Comparison of ENCODE assay signal across 16 cellular contexts in the genomic region with DNA sequence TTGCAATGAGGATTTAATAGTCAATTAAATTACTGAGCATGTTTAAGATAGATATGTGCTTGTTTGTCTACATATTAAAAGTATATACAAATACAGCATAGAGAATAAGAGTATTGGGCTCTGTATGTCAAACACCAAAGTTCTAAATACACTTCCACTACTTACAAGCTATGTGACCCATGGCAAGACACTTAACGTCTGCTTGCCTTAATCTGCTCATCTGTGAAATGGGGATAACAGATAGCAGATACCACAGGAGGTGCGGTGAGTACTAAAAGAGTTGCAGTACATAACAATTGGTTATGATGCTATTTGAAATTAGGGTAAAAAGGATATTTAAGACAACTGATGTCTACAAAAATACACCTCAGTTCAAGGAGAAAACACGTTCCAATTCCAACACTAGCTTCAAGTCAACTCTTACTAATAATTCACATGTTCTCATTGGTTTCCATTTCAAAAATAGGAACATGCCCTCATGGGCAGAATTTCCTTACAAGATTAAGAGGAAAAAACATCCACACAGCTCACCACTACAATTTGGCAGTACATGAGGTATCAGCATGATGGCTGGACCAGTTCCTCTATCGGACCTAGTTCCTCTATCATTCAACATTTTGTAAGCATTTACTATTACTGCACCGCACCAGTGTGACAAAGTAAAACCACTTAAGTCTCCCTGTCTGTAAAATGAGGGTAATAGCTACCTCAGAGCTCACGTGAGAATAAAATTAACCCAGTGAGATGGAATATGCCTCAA.
DNase-seq lines count a peak whose midpoint lies in the region; ATAC-seq lines count a peak whose summit lies in the region.
"Had no signal": no experiment of that assay in that cellular context is flagged by ENCODE, and none has a peak within 500 bp of the region (broad histone marks: within the 10 kb centered on the region; RNA-seq: fewer than 3 reads in every experiment).

No MANE protein-coding gene starts in this region.

- H3K4me1 Mint-ChIP-seq in activated CD4-positive, alpha-beta T cell treated with anti-CD3 and anti-CD28 coated beads, Interleukin-2, amount 10 ng/mL, durations not matched to agents 7 days and 5 days: no peaks in the 10 kb centered on the region
- H3K4me1 Mint-ChIP-seq: activated CD4-positive, alpha-beta T cell treated with anti-CD3 and anti-CD28 coated beads, Interleukin-2, amount 10 ng/mL, durations not matched to agents 24 days and 14 days had no signal

- H3K9me3 ChIP-seq in adipocyte (ENCODE audit: control insufficient read depth, low read length) (no peaks in the 10 kb centered on the region), subcutaneous abdominal adipose tissue (ENCODE audit: control insufficient read depth in 5 of 5, low read length in 5 of 5) (no peaks in the 10 kb centered on the region), aorta (ENCODE audit: control insufficient read depth, low read length) (no peaks in the 10 kb centered on the region)

- 54 to 56% methylated on average over 6 of the region's 6 CpGs for WGBS in aorta, 2 donors

- POLR2A ChIA-PET in activated CD4-positive, alpha-beta T cell treated with anti-CD3 and anti-CD28 coated beads, Interleukin-2, amount 10 ng/mL, durations not matched to agents 7 days and 5 days (lab: Charles Lee): no interaction called here

- intact Hi-C loops in aorta (cut with DNase I): no loop called here

- CTCF ChIA-PET in activated CD4-positive, alpha-beta T cell treated with anti-CD3 and anti-CD28 coated beads, Interleukin-2, amount 10 ng/mL, durations not matched to agents 7 days and 5 days (lab: Charles Lee): interaction anchor here (0.5 to 1.0 kb wide), 2 partner anchors 12 to 55 kb away, joined by 3 to 4 read pairs; no protein-coding TSS in a partner anchor

- peak overlapping the region; percentile 29 for H3K9ac ChIP-seq in adipocyte (ENCODE audit: low read length)
- H3K9ac ChIP-seq in subcutaneous abdominal adipose tissue (ENCODE audit: low read length in 5 of 5): no peak overlapping the region
- H3K9ac ChIP-seq: parathyroid adenoma had no signal

- no peaks in the 10 kb centered on the region for H3K36me3 Mint-ChIP-seq in activated CD4-positive, alpha-beta T cell treated with anti-CD3 and anti-CD28 coated beads, Interleukin-2, amount 10 ng/mL, durations not matched to agents 7 days and 5 days (ENCODE audit: low read depth)

- H3K4me1 ChIP-seq in adipocyte (ENCODE audit: control insufficient read depth, insufficient read depth, low read length): peaks cover 29% of the 10 kb centered on the region
- peaks cover 2 to 27% (median 23%) of the 10 kb centered on the region in 5 donors for H3K4me1 ChIP-seq in subcutaneous abdominal adipose tissue (ENCODE audit: control insufficient read depth in 5 of 5, insufficient read depth in 5 of 5, low read length in 5 of 5)
- H3K4me1 ChIP-seq in aorta (ENCODE audit: control insufficient read depth in 1 of 2, insufficient read depth in 2 of 2, low read length in 2 of 2): peaks cover 2% of the 10 kb centered on the region in 2 donors
- H3K4me1 ChIP-seq: parathyroid adenoma had no signal

- no peak overlapping the region for H3K4me3 Mint-ChIP-seq in activated CD4-positive, alpha-beta T cell treated with anti-CD3 and anti-CD28 coated beads, Interleukin-2, amount 10 ng/mL, durations not matched to agents 7 days and 5 days
- H3K4me3 Mint-ChIP-seq: activated CD4-positive, alpha-beta T cell treated with anti-CD3 and anti-CD28 coated beads, Interleukin-2, amount 10 ng/mL, durations not matched to agents 24 days and 14 days; activated T-cell treated with anti-CD3 and anti-CD28 coated beads, Interleukin-2, amount 50 U/mL, for 4 hours; T-helper 1 cell treated with Interleukin-12 subunit alpha and Interleukin-12 subunit beta and Interleukin-4 antibody, amounts not matched to agents 30 μg/mL and 1 μg/mL, for 36 hours had no signal

- H3K4me3 ChIP-seq in adipocyte (ENCODE audit: low read length) (peak overlapping the region; percentile 61), subcutaneous abdominal adipose tissue (ENCODE audit: low read depth in 1 of 5, low read length in 5 of 5) (no peak overlapping the region), aorta (ENCODE audit: low read length in 2 of 2) (no peak overlapping the region)

- H3K9me3 Mint-ChIP-seq in activated CD4-positive, alpha-beta T cell treated with anti-CD3 and anti-CD28 coated beads, Interleukin-2, amount 10 ng/mL, durations not matched to agents 7 days and 5 days: no peaks in the 10 kb centered on the region
- H3K9me3 Mint-ChIP-seq: activated CD4-positive, alpha-beta T cell treated with anti-CD3 and anti-CD28 coated beads, Interleukin-2, amount 10 ng/mL, durations not matched to agents 24 days and 14 days; T-helper 1 cell treated with Interleukin-12 subunit alpha and Interleukin-12 subunit beta and Interleukin-4 antibody, amounts not matched to agents 30 μg/mL and 1 μg/mL, for 36 hours had no signal

- H3K36me3 ChIP-seq in adipocyte (ENCODE audit: control insufficient read depth, insufficient read depth, low read length, severe bottlenecking) (no peaks in the 10 kb centered on the region), subcutaneous abdominal adipose tissue (ENCODE audit: control insufficient read depth in 5 of 5, insufficient read depth in 5 of 5, low read length in 5 of 5) (peaks cover 4 to 16% (median 7%) of the 10 kb centered on the region in 5 donors), aorta (ENCODE audit: control insufficient read depth in 1 of 2, insufficient read depth in 2 of 2, low read length in 1 of 2) (peaks cover 0 to 3% of the 10 kb centered on the region in 2 donors)

- no peaks in the 10 kb centered on the region for H3K27me3 Mint-ChIP-seq in activated CD4-positive, alpha-beta T cell treated with anti-CD3 and anti-CD28 coated beads, Interleukin-2, amount 10 ng/mL, durations not matched to agents 7 days and 5 days
- H3K27me3 Mint-ChIP-seq: activated CD4-positive, alpha-beta T cell treated with anti-CD3 and anti-CD28 coated beads, Interleukin-2, amount 10 ng/mL, durations not matched to agents 24 days and 14 days had no signal

- H3K27me3 ChIP-seq in adipocyte (replicated peaks; ENCODE audit: control insufficient read depth, insufficient read depth, low read length) (no peaks in the 10 kb centered on the region), subcutaneous abdominal adipose tissue (ENCODE audit: control insufficient read depth in 5 of 5, insufficient read depth in 4 of 5, low read length in 5 of 5) (no peaks in the 10 kb centered on the region), aorta (ENCODE audit: control insufficient read depth in 1 of 2, insufficient read depth in 2 of 2, low read length in 1 of 2) (no peaks in the 10 kb centered on the region)

- H3K27ac Mint-ChIP-seq in activated CD4-positive, alpha-beta T cell treated with anti-CD3 and anti-CD28 coated beads, Interleukin-2, amount 10 ng/mL, durations not matched to agents 7 days and 5 days: no peak overlapping the region
- H3K27ac Mint-ChIP-seq: activated CD4-positive, alpha-beta T cell treated with anti-CD3 and anti-CD28 coated beads, Interleukin-2, amount 10 ng/mL, durations not matched to agents 24 days and 14 days; T-helper 1 cell treated with Interleukin-12 subunit alpha and Interleukin-12 subunit beta and Interleukin-4 antibody, amounts not matched to agents 30 μg/mL and 1 μg/mL, for 36 hours had no signal

- DNase-seq in MV-4-11 (lab: John Stamatoyannopoulos, UW): peak; percentile 96
- no peak for DNase-seq in adipocyte (ENCODE audit: low read depth)
- DNase-seq in left lobe of liver (ENCODE audit: low spot score): no peak
- no peak for DNase-seq in stimulated activated CD4-positive, alpha-beta T cell treated with anti-CD3 and anti-CD28 coated beads, Interleukin-12 subunit alpha, Interleukin-12 subunit beta, amount 100 ng/mL, for 4 hours
- DNase-seq in aorta: no peak
- no peak for DNase-seq in activated CD4-positive, alpha-beta T cell treated with anti-CD3 and anti-CD28 coated beads, Interleukin-2, amount 10 ng/mL, durations not matched to agents 7 days and 5 days
- DNase-seq: activated CD4-positive, alpha-beta T cell treated with anti-CD3 and anti-CD28 coated beads, Interleukin-2, amount 10 ng/mL, durations not matched to agents 24 days and 14 days; activated T-cell treated with anti-CD3 and anti-CD28 coated beads, Interleukin-2, amount 50 U/mL, for 4 hours; amniotic stem cell; C1 segment of cervical spinal cord; NCI-H1092 treated with DMSO at 0.1 percent for 48 hours; stimulated activated CD4-positive, alpha-beta T cell treated with anti-CD3 and anti-CD28 coated beads, Interleukin-2, amount 100 ng/mL, for 24 hours had no signal

- peak; percentile 22 for ATAC-seq in left lobe of liver
- ATAC-seq in HG03175 (IDR thresholded peaks at IDR 0.05; ENCODE audit: unreplicated experiment): no peak
- ATAC-seq in aorta (ENCODE audit: low FRiP score): no peak
- ATAC-seq: activated T-cell treated with anti-CD3 and anti-CD28 coated beads, Interleukin-2, amount 50 U/mL, for 4 hours had no signal

- peak overlapping the region; percentile 6 for H3K27ac ChIP-seq in subcutaneous abdominal adipose tissue (ENCODE audit: low read depth, low read length)
- no peak overlapping the region for H3K27ac ChIP-seq in aorta (ENCODE audit: low read depth in 1 of 2, low read length in 2 of 2)
- H3K27ac ChIP-seq: parathyroid adenoma had no signal
